ENCODE assay signal across 8 cellular contexts in genomic region chr16:67993207-67994036, GRCh38. TPM values are rescaled to one million over a fixed set of nuclear protein-coding genes. Genes with fewer than 3 reads are reported as not detected.
DNase-seq lines count a peak whose midpoint lies in the region; ATAC-seq, FAIRE-seq and TF ChIP-seq lines count a peak whose summit lies in the region.

No MANE protein-coding gene starts in this region.

- H3K4me3 ChIP-seq in WERI-Rb-1 (ENCODE audit: low read depth, low read length) (no peak overlapping the region), keratinocyte (ENCODE audit: control insufficient read depth in 2 of 3, extremely low read depth in 1 of 3, insufficient read depth in 2 of 3, low read depth in 1 of 3, low read length in 3 of 3) (peak overlapping the region in 2 of 3 experiments; percentile 6 to 24)

- no peak for FAIRE-seq in keratinocyte (lab: Jason Lieb, UNC)

- H2AFZ ChIP-seq in keratinocyte (ENCODE audit: control insufficient read depth, low read length), result peak overlapping the region; percentile 85

- in situ Hi-C loops in GM13976 (cut with MboI; ENCODE audit: low sequenced_read_pairs, unreplicated experiment) (no loop called here), T47D (cut with HindIII; ENCODE audit: low pct_unique_long_range_greater_than_20kb, low sequenced_read_pairs) (no loop called here)

- peak; percentile 78 for ATAC-seq in HG02642 (IDR thresholded peaks at IDR 0.05; ENCODE audit: poor library complexity, unreplicated experiment)

- H3K4me1 ChIP-seq in keratinocyte (ENCODE audit: control insufficient read depth, extremely low read depth, insufficient read depth, low read length), result peaks cover 10% of the 10 kb centered on the region

- H3K9me3 ChIP-seq in WERI-Rb-1 (ENCODE audit: severe bottlenecking), result no peaks in the 10 kb centered on the region
- H3K9me3 ChIP-seq in keratinocyte (ENCODE audit: control insufficient read depth, low read depth, low read length), result no peaks in the 10 kb centered on the region

- H4K20me1 ChIP-seq in keratinocyte (ENCODE audit: control insufficient read depth, extremely low read depth, insufficient read depth, low read length), result no peaks in the 10 kb centered on the region

- H3K36me3 ChIP-seq in WERI-Rb-1, result no peaks in the 10 kb centered on the region
- H3K36me3 ChIP-seq in keratinocyte (ENCODE audit: control insufficient read depth in 2 of 2, extremely low read depth in 1 of 2, insufficient read depth in 2 of 2, low read length in 2 of 2), result no peaks in the 10 kb centered on the region

- DNase-seq in GM13976 (ENCODE audit: low spot score) (peak; percentile 91), NCI-H1694 (lab: John Stamatoyannopoulos, UW) (peak; percentile 7), WERI-Rb-1 (peak; percentile 84), T47D (ENCODE audit: low read depth in 1 of 2, low spot score in 1 of 2) (peak; percentile 74 to 77), keratinocyte (ENCODE audit: low read depth, low spot score) (no peak), NCI-H1417 treated with DMSO at 0.1 percent for 48 hours (lab: John Stamatoyannopoulos, UW) (no peak)
- DNase-seq in stimulated activated CD4-positive, alpha-beta T cell treated with anti-CD3 and anti-CD28 coated beads, Interleukin-15, amount 100 ng/mL, for 1 hour (ENCODE audit: low read depth in 1 of 2, low spot score in 1 of 2), result peak; percentile 66 to 77

- peak overlapping the region; percentile 64 for H3K9ac ChIP-seq in keratinocyte (ENCODE audit: control insufficient read depth, extremely low read depth, insufficient read depth, low read length)

- H3K79me2 ChIP-seq in keratinocyte (ENCODE audit: control insufficient read depth, insufficient read depth, low read length), result no peaks in the 10 kb centered on the region

- H3K9me1 ChIP-seq in keratinocyte (ENCODE audit: control insufficient read depth, extremely low read depth, insufficient read depth, low read length), result no peaks in the 10 kb centered on the region

- H3K27me3 ChIP-seq in WERI-Rb-1 (ENCODE audit: insufficient read depth, low read depth, severe bottlenecking), result no peaks in the 10 kb centered on the region
- H3K27me3 ChIP-seq in keratinocyte (ENCODE audit: control insufficient read depth, extremely low read depth, insufficient read depth, low read length), result no peaks in the 10 kb centered on the region

- peak overlapping the region; percentile 65 for H3K4me2 ChIP-seq in keratinocyte (ENCODE audit: control insufficient read depth, extremely low read depth, insufficient read depth, low read depth, low read length)

- dilution Hi-C loops in keratinocyte (cut with MboI; ENCODE audit: extremely low pct_ligation_motif_present, low sequenced_read_pairs), result no loop called here

- TF ChIP-seq CTCF in GM13976 (IDR thresholded peaks at IDR 0.05; ENCODE audit: borderline replicate concordance, control extremely low read depth, extremely low read depth, insufficient read depth, missing control alignments), result peak; percentile 96
- peak; percentile 97 for TF ChIP-seq CTCF in WERI-Rb-1 (IDR thresholded peaks at IDR 0.05; ENCODE audit: low read depth, low read length)
- TF ChIP-seq CTCF in keratinocyte (optimal IDR thresholded peaks at IDR 0.05 in 1 of 3, IDR thresholded peaks at IDR 0.05 in 1 of 3, conservative IDR thresholded peaks at IDR 0.05 in 1 of 3; ENCODE audit: extremely low read depth in 1 of 3, insufficient read depth in 2 of 3, low read length in 3 of 3), result peak; percentile 72 to 98 (median 95)

- H3K27ac ChIP-seq in WERI-Rb-1, result peak overlapping the region; percentile 26; the same call in 1 of the 2 replicates
- peak overlapping the region; percentile 53 for H3K27ac ChIP-seq in keratinocyte (ENCODE audit: control insufficient read depth, insufficient read depth, low read length)

RNA-seq across cellular contexts. Expression of gene DPEP2, which starts 5.9 kb away (rescaled TPM):
- 0.04 to 0.12 TPM in 2 of 3 replicates, not detected in the other for polyA plus RNA-seq in keratinocyte
- not detected for polyA plus RNA-seq in keratinocyte (2011; ENCODE audit: low read depth)
- 0.17 TPM in 1 of 2 replicates, not detected in the other for polyA plus RNA-seq in keratinocyte (2011; cell fraction: cytosol; rRNA removed)
- polyA plus RNA-seq in keratinocyte (2011; cell fraction: nucleus; rRNA removed), result not detected in 2 replicates
- 0.09 TPM in 1 of 2 replicates, not detected in the other for polyA plus RNA-seq in keratinocyte (2012; ENCODE audit: low replicate concordance)
- not detected in 3 replicates for polyA minus RNA-seq in keratinocyte
- polyA minus RNA-seq in keratinocyte (2011; cell fraction: cytosol; rRNA and poly(A)+ RNA removed), result not detected
- polyA minus RNA-seq in keratinocyte (2011; cell fraction: nucleus; rRNA and poly(A)+ RNA removed), result not detected in 2 replicates

RNA-seq across cellular contexts. Expression of gene DPEP3, which starts 13.1 kb away (rescaled TPM):
- 0.04 TPM in 1 of 3 replicates, not detected in the others for polyA plus RNA-seq in keratinocyte
- not detected for polyA plus RNA-seq in keratinocyte (2011; ENCODE audit: low read depth)
- not detected in 2 replicates for polyA plus RNA-seq in keratinocyte (2011; cell fraction: cytosol; rRNA removed)
- polyA plus RNA-seq in keratinocyte (2011; cell fraction: nucleus; rRNA removed), result not detected in 2 replicates
- not detected in 2 replicates for polyA plus RNA-seq in keratinocyte (2012; ENCODE audit: low replicate concordance)
- not detected in 3 replicates for polyA minus RNA-seq in keratinocyte
- not detected for polyA minus RNA-seq in keratinocyte (2011; cell fraction: cytosol; rRNA and poly(A)+ RNA removed)
- not detected in 2 replicates for polyA minus RNA-seq in keratinocyte (2011; cell fraction: nucleus; rRNA and poly(A)+ RNA removed)

RNA-seq across cellular contexts. Expression of gene DPEP2NB, which starts 22.3 kb away (rescaled TPM):
- polyA plus RNA-seq in keratinocyte, result 0.05 TPM in 1 of 3 replicates, not detected in the others
- not detected for polyA plus RNA-seq in keratinocyte (2011; ENCODE audit: low read depth)
- not detected in 2 replicates for polyA plus RNA-seq in keratinocyte (2011; cell fraction: cytosol; rRNA removed)
- polyA plus RNA-seq in keratinocyte (2011; cell fraction: nucleus; rRNA removed), result not detected in 2 replicates
- polyA plus RNA-seq in keratinocyte (2012; ENCODE audit: low replicate concordance), result not detected in 2 replicates
- polyA minus RNA-seq in keratinocyte, result not detected in 3 replicates
- not detected for polyA minus RNA-seq in keratinocyte (2011; cell fraction: cytosol; rRNA and poly(A)+ RNA removed)
- polyA minus RNA-seq in keratinocyte (2011; cell fraction: nucleus; rRNA and poly(A)+ RNA removed), result not detected in 2 replicates

RNA-seq across cellular contexts. Expression of gene SLC12A4, which starts 25.0 kb away (rescaled TPM):
- 59.3 to 72.2 TPM (median 65.4 TPM) in 3 replicates for polyA plus RNA-seq in keratinocyte
- polyA plus RNA-seq in keratinocyte (2011; ENCODE audit: low read depth), result 15.4 TPM
- 26.3 and 51.8 TPM in 2 replicates for polyA plus RNA-seq in keratinocyte (2011; cell fraction: cytosol; rRNA removed)
- 238 and 249 TPM in 2 replicates for polyA plus RNA-seq in keratinocyte (2011; cell fraction: nucleus; rRNA removed)
- 23.5 and 63.9 TPM in 2 replicates for polyA plus RNA-seq in keratinocyte (2012; ENCODE audit: low replicate concordance)
- polyA minus RNA-seq in keratinocyte, result 89.8 to 274 TPM (median 108 TPM) in 3 replicates
- 76.4 TPM for polyA minus RNA-seq in keratinocyte (2011; cell fraction: cytosol; rRNA and poly(A)+ RNA removed)
- 118 and 142 TPM in 2 replicates for polyA minus RNA-seq in keratinocyte (2011; cell fraction: nucleus; rRNA and poly(A)+ RNA removed)

RNA-seq across cellular contexts. Expression of gene DDX28, which starts 29.6 kb away (rescaled TPM):
- polyA plus RNA-seq in keratinocyte, result 12.8 to 15.7 TPM (median 14.2 TPM) in 3 replicates
- 4.5 TPM for polyA plus RNA-seq in keratinocyte (2011; ENCODE audit: low read depth)
- 8.1 and 8.7 TPM in 2 replicates for polyA plus RNA-seq in keratinocyte (2011; cell fraction: cytosol; rRNA removed)
- 14.1 and 17.2 TPM in 2 replicates for polyA plus RNA-seq in keratinocyte (2011; cell fraction: nucleus; rRNA removed)
- 7.4 and 10.6 TPM in 2 replicates for polyA plus RNA-seq in keratinocyte (2012; ENCODE audit: low replicate concordance)
- polyA minus RNA-seq in keratinocyte, result 8.1 to 12.7 TPM (median 9.6 TPM) in 3 replicates
- polyA minus RNA-seq in keratinocyte (2011; cell fraction: cytosol; rRNA and poly(A)+ RNA removed), result 11.5 TPM
- polyA minus RNA-seq in keratinocyte (2011; cell fraction: nucleus; rRNA and poly(A)+ RNA removed), result 10.9 and 11.6 TPM in 2 replicates

Comparison
In these comparisons a context has a peak if more than half of its experiments do, and no peak if none do; other contexts are left out.
1. DNase-seq: peak in GM13976 (single experiment), NCI-H1694 (single experiment), WERI-Rb-1 (single experiment), T47D (2 of 2) and stimulated activated CD4-positive, alpha-beta T cell treated with anti-CD3 and anti-CD28 coated beads, Interleukin-15, amount 100 ng/mL, for 1 hour (2 of 2); none in keratinocyte (single experiment) and NCI-H1417 treated with DMSO at 0.1 percent for 48 hours (single experiment).
2. Peak in every context shown above with its lines, with median percentiles within 50 percentile points of each other: CTCF ChIP-seq.